Comparison of ENCODE assay signal across 11 cellular contexts in genomic region chr14:73935666-73936065, GRCh38. TPM values are rescaled to one million over a fixed set of nuclear protein-coding genes. Genes with fewer than 3 reads are reported as not detected.
DNase-seq lines count a peak whose midpoint lies in the region; ATAC-seq, FAIRE-seq and TF ChIP-seq lines count a peak whose summit lies in the region.
"Had no signal": no experiment of that assay in that cellular context is flagged by ENCODE, and none has a peak within 500 bp of the region (broad histone marks: within the 10 kb centered on the region; RNA-seq: fewer than 3 reads in every experiment).

No MANE protein-coding gene starts in this region.

- DNase-seq in GM03348 (ENCODE audit: low spot score) (peak; percentile 33), M059J (ENCODE audit: low read depth) (peak; percentile 22), bronchial epithelial cell (ENCODE audit: low read depth) (peak; percentile 19), neural crest cell (ENCODE audit: low read depth, low spot score) (no peak), GM19240 (ENCODE audit: insufficient read length, low spot score) (no peak)
- DNase-seq in activated naive CD4-positive, alpha-beta T cell treated with anti-CD3 and anti-CD28 coated beads, Interleukin-2, amount 50 U/mL, for 72 hours (ENCODE audit: low spot score in 2 of 2) = no peak
- DNase-seq in stimulated activated CD4-positive, alpha-beta T cell treated with anti-CD3 and anti-CD28 coated beads, Interleukin-12 subunit alpha, Interleukin-12 subunit beta, amount 100 ng/mL, for 4 hours = no peak
- DNase-seq: activated T-cell treated with anti-CD3 and anti-CD28 coated beads, Interleukin-2, amount 50 U/mL, for 1 hour; posterior cingulate gyrus; stimulated activated CD8-positive, alpha-beta memory T cell treated with anti-CD3 and anti-CD28 coated beads, Interleukin-4, amount 100 ng/mL, for 48 hours had no signal

- TF ChIP-seq CTCF in bronchial epithelial cell (IDR thresholded peaks at IDR 0.05; ENCODE audit: insufficient read depth, low read length, severe bottlenecking) = peak; percentile 6
- TF ChIP-seq CTCF in neural crest cell (conservative IDR thresholded peaks at IDR 0.05) = peak; percentile 57

- no peak overlapping the region for H3K4me3 ChIP-seq in bronchial epithelial cell (ENCODE audit: low read depth, low read length)

- no peak overlapping the region for H3K27ac Mint-ChIP-seq in neural crest cell (ENCODE audit: unreplicated experiment)
- no peak overlapping the region for H3K27ac Mint-ChIP-seq in activated naive CD4-positive, alpha-beta T cell treated with anti-CD3 and anti-CD28 coated beads, Interleukin-2, amount 50 U/mL, for 72 hours

- FAIRE-seq in bronchial epithelial cell (lab: Jason Lieb, UNC) = no peak

- H3K27me3 ChIP-seq in bronchial epithelial cell (ENCODE audit: control insufficient read depth, insufficient read depth, low read length) = no peaks in the 10 kb centered on the region

- no peaks in the 10 kb centered on the region for H3K9me3 Mint-ChIP-seq in neural crest cell
- no peaks in the 10 kb centered on the region for H3K9me3 Mint-ChIP-seq in activated naive CD4-positive, alpha-beta T cell treated with anti-CD3 and anti-CD28 coated beads, Interleukin-2, amount 50 U/mL, for 72 hours

- H3K36me3 ChIP-seq in bronchial epithelial cell (ENCODE audit: control insufficient read depth, insufficient read depth, low read length) = peaks cover 7% of the 10 kb centered on the region

- no peak for ATAC-seq in activated naive CD4-positive, alpha-beta T cell treated with anti-CD3 and anti-CD28 coated beads, Interleukin-2, amount 50 U/mL, for 72 hours
- ATAC-seq in GM19351 (IDR thresholded peaks at IDR 0.05; ENCODE audit: unreplicated experiment) = no peak

- no peaks in the 10 kb centered on the region for H3K27me3 Mint-ChIP-seq in neural crest cell (ENCODE audit: low read depth)

- H3K36me3 Mint-ChIP-seq in neural crest cell (ENCODE audit: low read depth) = peaks cover 6% of the 10 kb centered on the region
- H3K36me3 Mint-ChIP-seq in activated naive CD4-positive, alpha-beta T cell treated with anti-CD3 and anti-CD28 coated beads, Interleukin-2, amount 50 U/mL, for 72 hours = peaks cover 4% of the 10 kb centered on the region in 2 donors

- H3K4me1 Mint-ChIP-seq in neural crest cell = no peaks in the 10 kb centered on the region

- no peak overlapping the region for H3K4me3 Mint-ChIP-seq in neural crest cell

RNA-seq across cellular contexts. Expression of gene FAM161B, which starts 14.2 kb away (rescaled TPM):
- 2.0 and 4.0 TPM in 2 replicates for total RNA-seq in M059J (2014; rRNA removed; shearing (Covaris generic))
- total RNA-seq in bronchial epithelial cell (1.5 and 1.6 TPM in 2 replicates), neural crest cell (2.8 and 3.3 TPM in 2 replicates)
- total RNA-seq in activated naive CD4-positive, alpha-beta T cell treated with anti-CD3 and anti-CD28 coated beads, Interleukin-2, amount 50 U/mL, for 72 hours = 1 to 10 TPM; 1.5 to 4.3 TPM

RNA-seq across cellular contexts. Expression of gene COQ6, which starts 14.4 kb away (rescaled TPM):
- total RNA-seq in M059J (2014; rRNA removed; shearing (Covaris generic)) = 31.6 and 41.8 TPM in 2 replicates
- total RNA-seq in bronchial epithelial cell = 13.4 and 18.8 TPM in 2 replicates
- 15.5 TPM in 2 replicates for total RNA-seq in neural crest cell
- 10 to 100 TPM; 20.7 to 29.4 TPM for total RNA-seq in activated naive CD4-positive, alpha-beta T cell treated with anti-CD3 and anti-CD28 coated beads, Interleukin-2, amount 50 U/mL, for 72 hours

RNA-seq across cellular contexts. Expression of gene ZNF410, which starts 49.0 kb away (rescaled TPM):
- total RNA-seq in M059J (2014; rRNA removed; shearing (Covaris generic)) = 85.0 and 110 TPM in 2 replicates
- total RNA-seq in bronchial epithelial cell = 126 and 131 TPM in 2 replicates
- total RNA-seq in neural crest cell = 50.5 and 53.0 TPM in 2 replicates
- total RNA-seq in activated naive CD4-positive, alpha-beta T cell treated with anti-CD3 and anti-CD28 coated beads, Interleukin-2, amount 50 U/mL, for 72 hours = 10 to 100 TPM; 52.9 to 98.7 TPM

Comparison
In these comparisons a context has a peak if more than half of its experiments do, and no peak if none do; other contexts are left out.
1. DNase-seq: peak in GM03348 (single experiment), M059J (single experiment) and bronchial epithelial cell (single experiment); none in neural crest cell (single experiment), activated naive CD4-positive, alpha-beta T cell treated with anti-CD3 and anti-CD28 coated beads, Interleukin-2, amount 50 U/mL, for 72 hours (0 of 2), GM19240 (single experiment) and stimulated activated CD4-positive, alpha-beta T cell treated with anti-CD3 and anti-CD28 coated beads, Interleukin-12 subunit alpha, Interleukin-12 subunit beta, amount 100 ng/mL, for 4 hours (single experiment).